In genomic region chr2:32277363-32277673, GRCh38 we compare ENCODE assay signal across 8 cellular contexts. TPM values are rescaled to one million over a fixed set of nuclear protein-coding genes. Genes with fewer than 3 reads are reported as not detected.
DNase-seq lines count a peak whose midpoint lies in the region; TF ChIP-seq lines count a peak whose summit lies in the region.

No MANE protein-coding gene starts in this region.

- TF ChIP-seq EP300 in neural cell (conservative IDR thresholded peaks at IDR 0.05; ENCODE audit: poor library complexity, severe bottlenecking) = no peak

- H3K9ac ChIP-seq in HUES64 (ENCODE audit: low read depth, low read length) (peak overlapping the region; percentile 88; the same call in 1 of the 2 replicates), colonic mucosa (ENCODE audit: low read depth in 2 of 2, low read length in 2 of 2) (peak overlapping the region in 1 of 2 donors; percentile 86), neural cell (ENCODE audit: low read length) (peak overlapping the region; percentile 95)

- H3K4me3 Mint-ChIP-seq in CD4-positive, alpha-beta memory T cell = peak overlapping the region; percentile 88 to 97 (median 96)

- H3K36me3 ChIP-seq in CD4-positive, alpha-beta memory T cell (ENCODE audit: insufficient read depth, low read length) = no peaks in the 10 kb centered on the region
- H3K36me3 ChIP-seq in HUES64 (ENCODE audit: insufficient read depth, low read length) = peaks cover 5% of the 10 kb centered on the region; the same call in 1 of the 2 replicates
- H3K36me3 ChIP-seq in colonic mucosa = no peaks in the 10 kb centered on the region
- no peaks in the 10 kb centered on the region for H3K36me3 ChIP-seq in neural cell (ENCODE audit: insufficient read depth, low read length)

- TF ChIP-seq CTCF in colonic mucosa (IDR thresholded peaks at IDR 0.05) = no peak
- TF ChIP-seq CTCF in neural cell (IDR thresholded peaks at IDR 0.05; ENCODE audit: poor library complexity, severe bottlenecking) = no peak

- H3K4me3 ChIP-seq in CD4-positive, alpha-beta memory T cell (ENCODE audit: low read length in 2 of 2) = peak overlapping the region; percentile 90 to 98
- H3K4me3 ChIP-seq in HUES64 (ENCODE audit: low read length) = peak overlapping the region; percentile 90
- H3K4me3 ChIP-seq in colonic mucosa = peak overlapping the region; percentile 86
- H3K4me3 ChIP-seq in neural cell (ENCODE audit: low read length) = peak overlapping the region; percentile 94

- no peaks in the 10 kb centered on the region for H3F3A ChIP-seq in neural cell (ENCODE audit: insufficient read depth, low read length, poor library complexity, severe bottlenecking)

- H3K27ac ChIP-seq in CD4-positive, alpha-beta memory T cell (ENCODE audit: low read depth, low read length) = peak overlapping the region; percentile 72
- H3K27ac ChIP-seq in HUES64 (ENCODE audit: low read depth, low read length) (peak overlapping the region; percentile 5; the same call in 1 of the 2 replicates), colonic mucosa (peak overlapping the region; percentile 78), neural cell (ENCODE audit: low read length) (peak overlapping the region; percentile 81)

- intact Hi-C loops in CD4-positive, alpha-beta memory T cell (cut with micrococcal nuclease) = loop anchor here (1.0 to 5.0 kb wide), 4 partner anchors 79 to 1200 kb away; partner anchors contain the start of genes BIRC6, RASGRP3, SLC30A6 and SPAST
- intact Hi-C loops in colonic mucosa (cut with DNase I) = loop anchor here (10.0 kb wide), 1 partner anchor 113 kb away; the partner anchor contains the start of gene SLC30A6

- CTCF ChIA-PET in CD4-positive, alpha-beta memory T cell (lab: Charles Lee; ENCODE audit: partially characterized antibody) = no interaction called here

- H3K4me1 Mint-ChIP-seq in CD4-positive, alpha-beta memory T cell = peaks cover 11 to 43% (median 31%) of the 10 kb centered on the region in 4 donors

- H3K4me2 ChIP-seq in neural cell (ENCODE audit: low read length) = peak overlapping the region; percentile 85

- H3K27me3 ChIP-seq in CD4-positive, alpha-beta memory T cell (ENCODE audit: insufficient read depth, low read length) = no peaks in the 10 kb centered on the region
- peaks cover 10% of the 10 kb centered on the region; the same call in 1 of the 2 replicates for H3K27me3 ChIP-seq in HUES64 (ENCODE audit: insufficient read depth, low read length)
- H3K27me3 ChIP-seq in colonic mucosa = no peaks in the 10 kb centered on the region
- no peaks in the 10 kb centered on the region for H3K27me3 ChIP-seq in neural cell (ENCODE audit: insufficient read depth, low read depth, low read length)

- H3K36me3 Mint-ChIP-seq in CD4-positive, alpha-beta memory T cell = peaks cover 5 to 15% of the 10 kb centered on the region in 2 donors

- WGBS in HUES64 = 67% methylated on average over 5 of the region's 5 CpGs

- no peak for TF ChIP-seq RAD21 in neural cell (conservative IDR thresholded peaks at IDR 0.05)

- H3K9me3 Mint-ChIP-seq in CD4-positive, alpha-beta memory T cell = peaks cover 0 to 4% (median 0%) of the 10 kb centered on the region in 8 donors

- peaks cover 0 to 1% of the 10 kb centered on the region in 2 donors for H3K27me3 Mint-ChIP-seq in CD4-positive, alpha-beta memory T cell

- H3K4me1 ChIP-seq in CD4-positive, alpha-beta memory T cell (ENCODE audit: insufficient read depth, low read length) = peaks cover 42% of the 10 kb centered on the region
- H3K4me1 ChIP-seq in HUES64 (ENCODE audit: insufficient read depth, low read length) (no peaks in the 10 kb centered on the region), colonic mucosa (no peaks in the 10 kb centered on the region)

- POLR2A ChIA-PET in CD4-positive, alpha-beta memory T cell (lab: Charles Lee; ENCODE audit: partially characterized antibody) = interaction anchor here (0.6 to 1.8 kb wide), 5 partner anchors 9 to 213 kb away, joined by 3 to 6 read pairs (median 4); partner anchors contain the start of gene SLC30A6

- H3K27ac Mint-ChIP-seq in CD4-positive, alpha-beta memory T cell = peak overlapping the region; percentile 96 to 99 (median 97)

- H3K9me2 ChIP-seq in neural cell (ENCODE audit: insufficient read depth, low read length) = no peaks in the 10 kb centered on the region

- no peak for DNase-seq in CD4-positive, alpha-beta memory T cell
- DNase-seq in colonic mucosa = no peak
- no peak for DNase-seq in NCI-H1048 (lab: John Stamatoyannopoulos, UW)
- DNase-seq in SKM-1 (lab: John Stamatoyannopoulos, UW; ENCODE audit: unreplicated experiment) = no peak
- DNase-seq in HPDE6-E6E7 (ENCODE audit: extremely low spot score) = no peak
- no peak for DNase-seq in NCI-H510A treated with DMSO at 0.1 percent for 48 hours (lab: John Stamatoyannopoulos, UW)

- peak overlapping the region; percentile 92 for H2AFZ ChIP-seq in neural cell (ENCODE audit: low read depth, low read length)

- peaks cover 34% of the 10 kb centered on the region for H3K79me2 ChIP-seq in neural cell (replicated peaks; ENCODE audit: insufficient read depth, low read length)

- H4K20me1 ChIP-seq in neural cell (ENCODE audit: insufficient read depth) = no peaks in the 10 kb centered on the region

- no peaks in the 10 kb centered on the region for H3K9me3 ChIP-seq in CD4-positive, alpha-beta memory T cell (ENCODE audit: control insufficient read depth in 1 of 2, low read length in 2 of 2)
- H3K9me3 ChIP-seq in HUES64 (ENCODE audit: insufficient read depth, low read depth, low read length) = no peaks in the 10 kb centered on the region
- H3K9me3 ChIP-seq in colonic mucosa = no peaks in the 10 kb centered on the region
- H3K9me3 ChIP-seq in neural cell (ENCODE audit: low read length) = no peaks in the 10 kb centered on the region

TF ChIP-seq in neural cell, 6 proteins besides CTCF, POLR2A, EP300 and RAD21:
- TF ChIP-seq POLR2AphosphoS5 (IDR thresholded peaks at IDR 0.05) = no peak
TF ChIP-seq in neural cell: peak in this region for 0.

RNA-seq across cellular contexts. Expression of gene YIPF4, which starts 0.4 kb away (rescaled TPM):
- total RNA-seq in CD4-positive, alpha-beta memory T cell = 10 to 100 TPM; 46.1 to 51.9 TPM
- polyA plus RNA-seq in CD4-positive, alpha-beta memory T cell = 10 to 100 TPM; 13.9 to 28.9 TPM
- 7.2 TPM for polyA plus RNA-seq in HUES64 (2013, experiment 1 of 2)
- polyA plus RNA-seq in HUES64 (2013, experiment 2 of 2) = 11.0 TPM
- total RNA-seq in colonic mucosa = 10 to 100 TPM; 47.3 to 82.8 TPM
- 33.5 and 57.7 TPM in 2 replicates for polyA plus RNA-seq in neural cell
- polyA minus RNA-seq in neural cell = 39.9 and 42.5 TPM in 2 replicates

RNA-seq across cellular contexts. Expression of gene NLRC4, which starts 12.6 kb away (rescaled TPM):
- under 1 TPM; 0.11 to 0.20 TPM for total RNA-seq in CD4-positive, alpha-beta memory T cell
- under 1 TPM in 1 of 2 donors, not detected in 1; 0.24 TPM for polyA plus RNA-seq in CD4-positive, alpha-beta memory T cell
- polyA plus RNA-seq in HUES64 (2013, experiment 1 of 2) = not detected
- not detected for polyA plus RNA-seq in HUES64 (2013, experiment 2 of 2)
- total RNA-seq in colonic mucosa = under 1 TPM; 0.22 to 0.74 TPM
- polyA plus RNA-seq in neural cell = not detected in 2 replicates
- polyA minus RNA-seq in neural cell = not detected in 2 replicates

Comparison
In these comparisons a context has a peak if more than half of its experiments do, and no peak if none do; other contexts are left out.
1. H3K27ac ChIP-seq: peak in every context shown above with its lines; median percentile 81 in neural cell; 78 in colonic mucosa; 72 in CD4-positive, alpha-beta memory T cell; 5 in HUES64.